8 cellular contexts compared by ENCODE assay signal in the genomic region with DNA sequence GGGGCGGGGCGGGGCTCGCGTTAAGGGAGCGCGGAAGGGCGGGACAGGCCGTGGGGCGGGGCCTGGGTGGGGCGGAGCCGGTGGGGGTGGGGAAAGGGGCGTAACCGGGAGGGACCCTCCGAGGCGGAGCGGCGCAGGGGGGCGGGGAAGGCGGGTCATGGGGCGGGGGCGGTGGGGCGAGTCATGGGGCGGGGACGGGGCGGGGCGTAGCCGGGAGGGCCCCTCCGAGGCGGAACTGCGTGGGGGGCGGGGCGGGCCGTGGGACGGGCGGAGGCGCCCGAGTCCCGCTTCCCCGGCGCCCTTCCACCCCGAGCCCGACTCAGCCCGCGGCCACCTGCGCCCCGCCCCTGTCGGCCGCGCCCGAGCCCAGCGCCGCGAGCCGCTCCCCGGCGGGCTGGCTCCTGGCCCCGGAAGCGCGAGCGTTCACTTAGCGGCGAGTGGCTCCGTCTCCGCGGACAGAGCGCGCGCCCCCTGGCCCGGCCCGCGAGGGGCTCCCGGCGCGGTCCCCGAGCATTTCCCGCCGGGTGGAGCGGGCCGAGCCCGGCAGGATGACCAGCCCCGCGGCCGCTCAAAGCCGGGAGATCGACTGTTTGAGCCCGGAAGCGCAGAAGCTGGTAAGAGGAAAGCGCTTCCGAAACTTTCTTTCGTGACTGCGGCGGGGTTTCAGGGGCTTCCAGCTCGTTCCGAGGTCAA.
DNase-seq lines count a peak whose midpoint lies in the region; ATAC-seq, FAIRE-seq and TF ChIP-seq lines count a peak whose summit lies in the region.

No MANE protein-coding gene starts in this region.

- peak overlapping the region; percentile 93 for H3K4me3 Mint-ChIP-seq in central memory CD8-positive, alpha-beta T cell

- H3K27ac ChIP-seq in 22Rv1: peak overlapping the region; percentile 79

- H3K9me3 Mint-ChIP-seq in central memory CD8-positive, alpha-beta T cell: no peaks in the 10 kb centered on the region

- H3K27ac Mint-ChIP-seq in central memory CD8-positive, alpha-beta T cell (ENCODE audit: low read depth): peak overlapping the region; percentile 97

- H3K36me3 Mint-ChIP-seq in central memory CD8-positive, alpha-beta T cell (ENCODE audit: insufficient read depth): peaks cover 26% of the 10 kb centered on the region

- peak; percentile 79 for FAIRE-seq in GM18507 (lab: Jason Lieb, UNC)

- no peak for TF ChIP-seq CTCF in 22Rv1 (IDR thresholded peaks at IDR 0.05)

- H3K27me3 Mint-ChIP-seq in central memory CD8-positive, alpha-beta T cell: no peaks in the 10 kb centered on the region

- peak; percentile 51 for ATAC-seq in HG03025 (IDR thresholded peaks at IDR 0.05; ENCODE audit: low FRiP score, unreplicated experiment)
- ATAC-seq in central memory CD8-positive, alpha-beta T cell (replicated peaks; ENCODE audit: extremely low read depth, poor library complexity, severe bottlenecking): peak; percentile 53

- peak; percentile 81 for DNase-seq in GM18507 (ENCODE audit: extremely low spot score, insufficient read length, low read depth)
- peak; percentile 95 for DNase-seq in NCI-H2227 (lab: John Stamatoyannopoulos, UW; ENCODE audit: unreplicated experiment)
- DNase-seq in activated CD4-positive, CD25-positive, alpha-beta regulatory T cell treated with anti-CD3 and anti-CD28 coated beads, Interleukin-2, amount 50 U/mL, for 16 hours (ENCODE audit: low read depth, low spot score): peak; percentile 87
- peak; percentile 84 to 87 for DNase-seq in central memory CD8-positive, alpha-beta T cell (ENCODE audit: low spot score in 2 of 2)
- DNase-seq in kidney tubule cell (ENCODE audit: low spot score): peak; percentile 89
- DNase-seq in stimulated activated CD4-positive, alpha-beta T cell treated with anti-CD3 and anti-CD28 coated beads, Interleukin-2, amount 100 ng/mL, for 24 hours: peak; percentile 94 to 96

- peaks cover 76% of the 10 kb centered on the region for H3K4me1 Mint-ChIP-seq in central memory CD8-positive, alpha-beta T cell

Comparison
In these comparisons a context has a peak if more than half of its experiments do, and no peak if none do; other contexts are left out.
1. Peak in every context shown above with its lines: DNase-seq, ATAC-seq and H3K27ac ChIP-seq.